Comparison of ENCODE assay signal across 1 cellular context in genomic region chr17:50273654-50274040, GRCh38.
A peak's percentile ranks its signal among the peaks of the same experiment; 100 is the strongest.
TF ChIP-seq lines count a peak whose summit lies in the region.

No MANE protein-coding gene starts in this region.

TF ChIP-seq in HepG2, 621 proteins besides CTCF, POLR2A, EP300 and RAD21:
- TF ChIP-seq MYC (CRISPR knock-in tag; IDR thresholded peaks at IDR 0.05; ENCODE audit: borderline replicate concordance): 0 out of 2 replicates have a peak, but pooled peaks have one; percentile 1
- TF ChIP-seq GATAD2A (CRISPR knock-in tag; IDR thresholded peaks at IDR 0.05): no peak
